ENCODE assay signal across 1 cellular context in the genomic region with DNA sequence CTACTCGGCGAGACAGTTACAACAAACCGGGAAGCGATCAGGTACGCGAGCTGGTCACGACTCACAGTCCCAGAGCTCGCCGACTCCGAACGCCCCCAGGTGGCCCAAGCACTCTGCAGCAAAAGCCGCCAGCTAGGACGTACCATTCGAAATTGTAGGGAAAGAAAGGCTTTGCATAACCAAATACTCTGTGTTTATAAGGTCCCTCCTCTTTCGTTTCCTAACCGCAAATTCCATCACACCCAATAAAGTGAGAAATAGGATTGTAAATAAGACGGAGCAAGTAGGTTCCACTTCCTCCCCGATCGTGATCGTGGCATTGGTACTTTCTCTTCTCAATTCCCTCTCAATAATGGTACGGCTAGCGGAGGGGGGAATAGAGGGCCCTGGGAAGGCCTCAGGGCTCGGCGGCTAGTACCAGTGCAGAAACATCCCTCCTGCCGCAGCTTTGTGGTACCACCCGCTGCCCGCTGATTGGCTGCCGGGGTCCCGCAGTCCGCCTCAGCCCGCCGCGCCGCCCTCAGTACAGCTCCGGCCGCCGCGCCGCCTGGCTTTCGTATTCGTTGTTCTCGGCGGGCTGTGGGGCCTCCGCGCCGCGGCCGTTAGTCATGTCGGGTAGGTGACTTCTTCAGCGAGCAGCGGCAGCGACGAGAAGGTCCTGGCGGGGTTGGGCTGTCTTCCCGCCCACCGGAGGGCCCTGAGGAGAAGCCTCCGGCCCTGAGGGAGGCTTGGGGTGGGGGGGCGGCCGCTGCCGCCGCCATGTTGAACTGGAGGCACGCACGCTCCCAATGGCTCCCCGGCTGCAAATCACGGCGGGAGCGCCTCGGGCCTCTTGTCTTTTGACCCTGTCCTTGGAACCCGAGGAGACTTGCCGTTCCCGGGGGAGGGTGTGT.
TF ChIP-seq lines count a peak whose summit lies in the region.

TSS of gene TAF15 (plus strand) at position 523 of the 893 bp plus-strand sequence. CDS start at position 609, 86 bp downstream.

TF ChIP-seq in GM12878, 131 proteins besides CTCF, POLR2A, EP300 and RAD21 (continued from another document and continues in another):
- TF ChIP-seq ZBTB40 (IDR thresholded peaks at IDR 0.05; ENCODE audit: borderline replicate concordance) = no peak
- TF ChIP-seq, protein P1, sequence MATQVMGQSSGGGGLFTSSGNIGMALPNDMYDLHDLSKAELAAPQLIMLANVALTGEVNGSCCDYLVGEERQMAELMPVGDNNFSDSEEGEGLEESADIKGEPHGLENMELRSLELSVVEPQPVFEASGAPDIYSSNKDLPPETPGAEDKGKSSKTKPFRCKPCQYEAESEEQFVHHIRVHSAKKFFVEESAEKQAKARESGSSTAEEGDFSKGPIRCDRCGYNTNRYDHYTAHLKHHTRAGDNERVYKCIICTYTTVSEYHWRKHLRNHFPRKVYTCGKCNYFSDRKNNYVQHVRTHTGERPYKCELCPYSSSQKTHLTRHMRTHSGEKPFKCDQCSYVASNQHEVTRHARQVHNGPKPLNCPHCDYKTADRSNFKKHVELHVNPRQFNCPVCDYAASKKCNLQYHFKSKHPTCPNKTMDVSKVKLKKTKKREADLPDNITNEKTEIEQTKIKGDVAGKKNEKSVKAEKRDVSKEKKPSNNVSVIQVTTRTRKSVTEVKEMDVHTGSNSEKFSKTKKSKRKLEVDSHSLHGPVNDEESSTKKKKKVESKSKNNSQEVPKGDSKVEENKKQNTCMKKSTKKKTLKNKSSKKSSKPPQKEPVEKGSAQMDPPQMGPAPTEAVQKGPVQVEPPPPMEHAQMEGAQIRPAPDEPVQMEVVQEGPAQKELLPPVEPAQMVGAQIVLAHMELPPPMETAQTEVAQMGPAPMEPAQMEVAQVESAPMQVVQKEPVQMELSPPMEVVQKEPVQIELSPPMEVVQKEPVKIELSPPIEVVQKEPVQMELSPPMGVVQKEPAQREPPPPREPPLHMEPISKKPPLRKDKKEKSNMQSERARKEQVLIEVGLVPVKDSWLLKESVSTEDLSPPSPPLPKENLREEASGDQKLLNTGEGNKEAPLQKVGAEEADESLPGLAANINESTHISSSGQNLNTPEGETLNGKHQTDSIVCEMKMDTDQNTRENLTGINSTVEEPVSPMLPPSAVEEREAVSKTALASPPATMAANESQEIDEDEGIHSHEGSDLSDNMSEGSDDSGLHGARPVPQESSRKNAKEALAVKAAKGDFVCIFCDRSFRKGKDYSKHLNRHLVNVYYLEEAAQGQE (IDR thresholded peaks at IDR 0.05; ENCODE audit: low read depth, low read length) = peak; percentile 48; the same call in 1 of the 2 replicates
- no peak for TF ChIP-seq SRF (IDR thresholded peaks at IDR 0.05; ENCODE audit: low read depth in 2 of 2, low read length in 2 of 2)
- peak; percentile 46; the same call in 1 of the 2 replicates for TF ChIP-seq CBFB (IDR thresholded peaks at IDR 0.05; ENCODE audit: low read depth)
- TF ChIP-seq SMAD5 (IDR thresholded peaks at IDR 0.05; ENCODE audit: low read depth) = peak; percentile 98
- TF ChIP-seq YBX1 (IDR thresholded peaks at IDR 0.05) = no peak
- TF ChIP-seq ESRRA (IDR thresholded peaks at IDR 0.05; ENCODE audit: low read length) = peak; percentile 47; the same call in 1 of the 2 replicates
- peak; percentile 40; the same call in 1 of the 2 replicates for TF ChIP-seq TBL1XR1 (IDR thresholded peaks at IDR 0.05; ENCODE audit: low read depth, low read length)
- TF ChIP-seq SUPT20H (IDR thresholded peaks at IDR 0.05; ENCODE audit: borderline replicate concordance, control insufficient read depth, low read depth, low read length) = no peak
- TF ChIP-seq CEBPB (IDR thresholded peaks at IDR 0.05; ENCODE audit: borderline replicate concordance in 1 of 2, low read depth in 2 of 2, low read length in 2 of 2) = no peak
- no peak; the same call in 1 of the 2 replicates for TF ChIP-seq JUNB (IDR thresholded peaks at IDR 0.05)
- TF ChIP-seq RCOR1 (conservative IDR thresholded peaks at IDR 0.05; ENCODE audit: low read depth, low read length) = 0 out of 2 replicates have a peak, but pooled peaks have one; percentile 22
- TF ChIP-seq, protein P2, sequence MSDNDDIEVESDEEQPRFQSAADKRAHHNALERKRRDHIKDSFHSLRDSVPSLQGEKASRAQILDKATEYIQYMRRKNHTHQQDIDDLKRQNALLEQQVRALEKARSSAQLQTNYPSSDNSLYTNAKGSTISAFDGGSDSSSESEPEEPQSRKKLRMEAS (IDR thresholded peaks at IDR 0.05; ENCODE audit: low read depth, low read length) = peak; percentile 32
- TF ChIP-seq ATF2 (IDR thresholded peaks at IDR 0.05; ENCODE audit: low read length) = no peak
- TF ChIP-seq MEF2A (IDR thresholded peaks at IDR 0.05; ENCODE audit: insufficient read depth, low read depth, low read length) = no peak
- TF ChIP-seq, protein P3, sequence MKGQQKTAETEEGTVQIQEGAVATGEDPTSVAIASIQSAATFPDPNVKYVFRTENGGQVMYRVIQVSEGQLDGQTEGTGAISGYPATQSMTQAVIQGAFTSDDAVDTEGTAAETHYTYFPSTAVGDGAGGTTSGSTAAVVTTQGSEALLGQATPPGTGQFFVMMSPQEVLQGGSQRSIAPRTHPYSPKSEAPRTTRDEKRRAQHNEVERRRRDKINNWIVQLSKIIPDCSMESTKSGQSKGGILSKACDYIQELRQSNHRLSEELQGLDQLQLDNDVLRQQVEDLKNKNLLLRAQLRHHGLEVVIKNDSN (IDR thresholded peaks at IDR 0.05; ENCODE audit: borderline replicate concordance, extremely low read length, insufficient read depth, low read depth, low read length) = no peak
- TF ChIP-seq IRF5 (IDR thresholded peaks at IDR 0.05; ENCODE audit: borderline replicate concordance) = no peak
- no peak for TF ChIP-seq MYB (IDR thresholded peaks at IDR 0.05; ENCODE audit: borderline replicate concordance, low read depth, low read length)
- TF ChIP-seq SMARCA5 (IDR thresholded peaks at IDR 0.05) = peak; percentile 84
- TF ChIP-seq, protein P4, sequence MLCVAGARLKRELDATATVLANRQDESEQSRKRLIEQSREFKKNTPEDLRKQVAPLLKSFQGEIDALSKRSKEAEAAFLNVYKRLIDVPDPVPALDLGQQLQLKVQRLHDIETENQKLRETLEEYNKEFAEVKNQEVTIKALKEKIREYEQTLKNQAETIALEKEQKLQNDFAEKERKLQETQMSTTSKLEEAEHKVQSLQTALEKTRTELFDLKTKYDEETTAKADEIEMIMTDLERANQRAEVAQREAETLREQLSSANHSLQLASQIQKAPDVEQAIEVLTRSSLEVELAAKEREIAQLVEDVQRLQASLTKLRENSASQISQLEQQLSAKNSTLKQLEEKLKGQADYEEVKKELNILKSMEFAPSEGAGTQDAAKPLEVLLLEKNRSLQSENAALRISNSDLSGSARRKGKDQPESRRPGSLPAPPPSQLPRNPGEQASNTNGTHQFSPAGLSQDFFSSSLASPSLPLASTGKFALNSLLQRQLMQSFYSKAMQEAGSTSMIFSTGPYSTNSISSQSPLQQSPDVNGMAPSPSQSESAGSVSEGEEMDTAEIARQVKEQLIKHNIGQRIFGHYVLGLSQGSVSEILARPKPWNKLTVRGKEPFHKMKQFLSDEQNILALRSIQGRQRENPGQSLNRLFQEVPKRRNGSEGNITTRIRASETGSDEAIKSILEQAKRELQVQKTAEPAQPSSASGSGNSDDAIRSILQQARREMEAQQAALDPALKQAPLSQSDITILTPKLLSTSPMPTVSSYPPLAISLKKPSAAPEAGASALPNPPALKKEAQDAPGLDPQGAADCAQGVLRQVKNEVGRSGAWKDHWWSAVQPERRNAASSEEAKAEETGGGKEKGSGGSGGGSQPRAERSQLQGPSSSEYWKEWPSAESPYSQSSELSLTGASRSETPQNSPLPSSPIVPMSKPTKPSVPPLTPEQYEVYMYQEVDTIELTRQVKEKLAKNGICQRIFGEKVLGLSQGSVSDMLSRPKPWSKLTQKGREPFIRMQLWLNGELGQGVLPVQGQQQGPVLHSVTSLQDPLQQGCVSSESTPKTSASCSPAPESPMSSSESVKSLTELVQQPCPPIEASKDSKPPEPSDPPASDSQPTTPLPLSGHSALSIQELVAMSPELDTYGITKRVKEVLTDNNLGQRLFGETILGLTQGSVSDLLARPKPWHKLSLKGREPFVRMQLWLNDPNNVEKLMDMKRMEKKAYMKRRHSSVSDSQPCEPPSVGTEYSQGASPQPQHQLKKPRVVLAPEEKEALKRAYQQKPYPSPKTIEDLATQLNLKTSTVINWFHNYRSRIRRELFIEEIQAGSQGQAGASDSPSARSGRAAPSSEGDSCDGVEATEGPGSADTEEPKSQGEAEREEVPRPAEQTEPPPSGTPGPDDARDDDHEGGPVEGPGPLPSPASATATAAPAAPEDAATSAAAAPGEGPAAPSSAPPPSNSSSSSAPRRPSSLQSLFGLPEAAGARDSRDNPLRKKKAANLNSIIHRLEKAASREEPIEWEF (IDR thresholded peaks at IDR 0.05; ENCODE audit: insufficient replicate concordance, low read depth, low read length) = no peak
- TF ChIP-seq KLF5 (IDR thresholded peaks at IDR 0.05; ENCODE audit: partially characterized antibody) = peak; percentile 100
- TF ChIP-seq MYC (IDR thresholded peaks at IDR 0.05; ENCODE audit: insufficient read depth, insufficient read length, insufficient replicate concordance, low read length, severe bottlenecking) = no peak
- TF ChIP-seq MLLT1 (IDR thresholded peaks at IDR 0.05) = peak; percentile 92
- TF ChIP-seq, protein P5, sequence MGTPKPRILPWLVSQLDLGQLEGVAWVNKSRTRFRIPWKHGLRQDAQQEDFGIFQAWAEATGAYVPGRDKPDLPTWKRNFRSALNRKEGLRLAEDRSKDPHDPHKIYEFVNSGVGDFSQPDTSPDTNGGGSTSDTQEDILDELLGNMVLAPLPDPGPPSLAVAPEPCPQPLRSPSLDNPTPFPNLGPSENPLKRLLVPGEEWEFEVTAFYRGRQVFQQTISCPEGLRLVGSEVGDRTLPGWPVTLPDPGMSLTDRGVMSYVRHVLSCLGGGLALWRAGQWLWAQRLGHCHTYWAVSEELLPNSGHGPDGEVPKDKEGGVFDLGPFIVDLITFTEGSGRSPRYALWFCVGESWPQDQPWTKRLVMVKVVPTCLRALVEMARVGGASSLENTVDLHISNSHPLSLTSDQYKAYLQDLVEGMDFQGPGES (IDR thresholded peaks at IDR 0.05) = peak; percentile 58
- peak; percentile 82 for TF ChIP-seq IKZF1 (conservative IDR thresholded peaks at IDR 0.05)
